Comparison of ENCODE assay signal across 8 cellular contexts in genomic region chr3:9843715-9844438, GRCh38. TPM values are rescaled to one million over a fixed set of nuclear protein-coding genes. Genes with fewer than 3 reads are reported as not detected.
DNase-seq lines count a peak whose midpoint lies in the region; ATAC-seq and TF ChIP-seq lines count a peak whose summit lies in the region.

Gene RPUSD3 (minus strand): TSS chr3:9844008. CDS start chr3:9843990, 18 bp downstream.

- peaks cover 18 to 31% (median 27%) of the 10 kb centered on the region in 10 experiments for H3K4me1 ChIP-seq in BLaER1 treated with 17β-estradiol and CSF1 and Interleukin-3, amounts not matched to agents 10 nM and 100 nM
- peaks cover 0 to 11% (median 1%) of the 10 kb centered on the region in 4 donors for H3K4me1 ChIP-seq in right lobe of liver

- whole genome bisulfite sequencing in right lobe of liver (ENCODE audit: insufficient coverage, low coverage, low lambda C conversion rate, missing lambda C conversion rate) = under 1% methylated on average over 38 of the region's 42 CpGs

- CTCF ChIA-PET in activated CD4-positive, alpha-beta memory T cell treated with anti-CD3 and anti-CD28 coated beads for 36 hours (lab: Charles Lee) = interaction anchor here (0.8 to 4.4 kb wide), 6 partner anchors 17 to 183 kb away, joined by 3 to 22 read pairs (median 3); partner anchors contain the start of genes CRELD1 and FANCD2

- peaks cover 20% of the 10 kb centered on the region for H3K36me3 Mint-ChIP-seq in activated CD4-positive, alpha-beta memory T cell treated with anti-CD3 and anti-CD28 coated beads for 36 hours

- no peaks in the 10 kb centered on the region for H3K27me3 Mint-ChIP-seq in activated CD4-positive, alpha-beta memory T cell treated with anti-CD3 and anti-CD28 coated beads for 36 hours

- H3K36me3 ChIP-seq in BLaER1 treated with 17β-estradiol and CSF1 and Interleukin-3, amounts not matched to agents 10 nM and 100 nM = peaks cover 27 to 36% (median 32%) of the 10 kb centered on the region in 11 experiments
- peaks cover 0 to 14% (median 7%) of the 10 kb centered on the region in 4 donors for H3K36me3 ChIP-seq in right lobe of liver

- no peaks in the 10 kb centered on the region for H3K9me3 Mint-ChIP-seq in activated CD4-positive, alpha-beta memory T cell treated with anti-CD3 and anti-CD28 coated beads for 36 hours

- peaks cover 26% of the 10 kb centered on the region for H3K4me1 Mint-ChIP-seq in activated CD4-positive, alpha-beta memory T cell treated with anti-CD3 and anti-CD28 coated beads for 36 hours (ENCODE audit: low read depth)

- peak within 1 kb of the TSS; percentile 99 for H3K4me3 Mint-ChIP-seq in activated CD4-positive, alpha-beta memory T cell treated with anti-CD3 and anti-CD28 coated beads for 36 hours

- H3K9ac ChIP-seq in BLaER1 treated with 17β-estradiol and CSF1 and Interleukin-3, amounts not matched to agents 10 nM and 100 nM = peak within 1 kb of the TSS; percentile 76 to 88 (median 85)

- DNase-seq in NCI-H82 treated with DMSO at 0.1 percent for 48 hours (lab: John Stamatoyannopoulos, UW; ENCODE audit: unreplicated experiment) = peak; percentile 68
- DNase-seq in activated CD4-positive, alpha-beta memory T cell treated with anti-CD3 and anti-CD28 coated beads for 36 hours = peak; percentile 97
- peak; percentile 98 to 100 (median 99) for DNase-seq in dorsolateral prefrontal cortex
- DNase-seq in right lobe of liver = peak; percentile 98 to 99 (median 99)
- DNase-seq in stimulated activated CD4-positive, alpha-beta T cell treated with anti-CD3 and anti-CD28 coated beads, Interleukin-4, amount 100 ng/mL, for 4 hours = peak; percentile 92 to 98

- peak within 1 kb of the TSS; percentile 44 to 81 (median 78); a peak in 21 of 22 replicates for H3K27ac ChIP-seq in BLaER1 treated with 17β-estradiol and CSF1 and Interleukin-3, amounts not matched to agents 10 nM and 100 nM
- H3K27ac ChIP-seq in dorsolateral prefrontal cortex (peak within 1 kb of the TSS in 57 of 59 donors; percentile 15 to 94 (median 81)), right lobe of liver (peak within 1 kb of the TSS; percentile 40 to 65 (median 56))

- peak within 1 kb of the TSS; percentile 72 to 97 (median 83) for H3K4me3 ChIP-seq in BLaER1 treated with 17β-estradiol and CSF1 and Interleukin-3, amounts not matched to agents 10 nM and 100 nM
- H3K4me3 ChIP-seq in dorsolateral prefrontal cortex (peak within 1 kb of the TSS; percentile 50 to 98 (median 85)), right lobe of liver (peak within 1 kb of the TSS; percentile 54 to 77 (median 62))

- peak within 1 kb of the TSS; percentile 91 to 99 (median 94) for H3K4me2 ChIP-seq in BLaER1 treated with 17β-estradiol and CSF1 and Interleukin-3, amounts not matched to agents 10 nM and 100 nM

- no peaks in the 10 kb centered on the region for H3K27me3 ChIP-seq in BLaER1 treated with 17β-estradiol and CSF1 and Interleukin-3, amounts not matched to agents 10 nM and 100 nM
- H3K27me3 ChIP-seq in dorsolateral prefrontal cortex (no peaks in the 10 kb centered on the region), right lobe of liver (no peaks in the 10 kb centered on the region)

- intact Hi-C loops in activated CD4-positive, alpha-beta memory T cell treated with anti-CD3 and anti-CD28 coated beads for 36 hours (cut with micrococcal nuclease) = loop anchor here (1.0 to 2.0 kb wide), 4 partner anchors 47 to 405 kb away; partner anchors contain the start of genes CRELD1, JAGN1, TADA3 and TATDN2
- intact Hi-C loops in dorsolateral prefrontal cortex (cut with DNase I) (loop anchor here (2.0 to 5.0 kb wide), 4 partner anchors 47 to 103 kb away; partner anchors contain the start of genes ARPC4 (in 1 of the 2), CRELD1 (in 1 of the 2), JAGN1 (in 1 of the 2) and TADA3 (in 1 of the 2)), right lobe of liver (cut with DNase I) (no loop called here)

- peak within 1 kb of the TSS; percentile 90 for H3K27ac Mint-ChIP-seq in activated CD4-positive, alpha-beta memory T cell treated with anti-CD3 and anti-CD28 coated beads for 36 hours

- TF ChIP-seq CTCF in dorsolateral prefrontal cortex (IDR thresholded peaks at IDR 0.05 in 54 of 56, conservative IDR thresholded peaks at IDR 0.05 in 2 of 56; ENCODE audit: low read depth in 1 of 56, partially characterized antibody in 56 of 56) (peak in 21 of 56 donors; percentile 6 to 49 (median 24)), right lobe of liver (IDR thresholded peaks at IDR 0.05) (no peak)

- ATAC-seq in GM19328 (IDR thresholded peaks at IDR 0.05; ENCODE audit: unreplicated experiment) = peak; percentile 97
- ATAC-seq in HG03520 (IDR thresholded peaks at IDR 0.05; ENCODE audit: unreplicated experiment) = peak; percentile 95
- peak; percentile 99 to 100 (median 99) for ATAC-seq in right lobe of liver

- TF ChIP-seq POLR2A in right lobe of liver (IDR thresholded peaks at IDR 0.05) = peak; percentile 70

- no peaks in the 10 kb centered on the region for H3K9me3 ChIP-seq in BLaER1 treated with 17β-estradiol and CSF1 and Interleukin-3, amounts not matched to agents 10 nM and 100 nM (replicated peaks in 1 of 11)
- no peaks in the 10 kb centered on the region for H3K9me3 ChIP-seq in right lobe of liver

- H4K20me1 ChIP-seq in BLaER1 treated with 17β-estradiol and CSF1 and Interleukin-3, amounts not matched to agents 10 nM and 100 nM = peaks cover 0 to 3% (median 0%) of the 10 kb centered on the region in 11 experiments; a peak in 2 of 22 replicates

- POLR2A ChIA-PET in activated CD4-positive, alpha-beta memory T cell treated with anti-CD3 and anti-CD28 coated beads for 36 hours (lab: Charles Lee) = interaction anchor here (0.9 to 1.7 kb wide), 3 partner anchors 17 to 89 kb away, joined by 3 to 13 read pairs (median 3); partner anchors contain the start of genes CAMK1 and CRELD1

RNA-seq across cellular contexts. Expression of gene RPUSD3, which starts in this region (rescaled TPM):
- total RNA-seq in activated CD4-positive, alpha-beta memory T cell treated with anti-CD3 and anti-CD28 coated beads for 36 hours = 10 to 100 TPM; 79.0 to 80.8 TPM
- 10 to 100 TPM; 29.3 to 62.3 (median 44.8) TPM for total RNA-seq in dorsolateral prefrontal cortex
- 10 to 100 TPM; 15.8 to 34.6 (median 22.4) TPM for total RNA-seq in right lobe of liver

Comparison
In these comparisons a context has a peak if more than half of its experiments do, and no peak if none do; other contexts are left out.
1. Peak in every context shown above with its lines: DNase-seq, ATAC-seq, H3K4me3 ChIP-seq and H3K27ac ChIP-seq.
2. intact Hi-C loops: an anchor here in activated CD4-positive, alpha-beta memory T cell treated with anti-CD3 and anti-CD28 coated beads for 36 hours (1.0 to 2.0 kb wide) and dorsolateral prefrontal cortex (2.0 to 5.0 kb wide); none called in right lobe of liver.